8 cellular contexts compared by ENCODE assay signal in genomic region chr16:1333149-1333812, GRCh38. TPM values are rescaled to one million over a fixed set of nuclear protein-coding genes. Genes with fewer than 3 reads are reported as not detected.
A peak's percentile ranks its signal among the peaks of the same experiment; 100 is the strongest.
DNase-seq lines count a peak whose midpoint lies in the region; ATAC-seq and TF ChIP-seq lines count a peak whose summit lies in the region.

BAIAP3 (plus strand) TSS chr16:1333645; CDS start chr16:1338550, 4,905 bp downstream.

- DNase-seq in AG04449 (ENCODE audit: low read depth, low spot score) (no peak), progenitor cell of endocrine pancreas (ENCODE audit: low spot score, unreplicated experiment) (no peak)
- peak; percentile 35 for DNase-seq in activated T-cell treated with anti-CD3 and anti-CD28 coated beads, Interleukin-2, amount 50 U/mL, for 4 hours

- H3K27ac ChIP-seq in HUES48 (ENCODE audit: low read depth, low read length) = no peak within 1 kb of the TSS
- H3K27ac ChIP-seq in gastroesophageal sphincter = peak within 1 kb of the TSS in 1 of 4 donors; percentile 45

- POLR2A ChIA-PET in AG04449 (lab: Yijun Ruan, JAX) = no interaction called here

- no CpG with 5 or more reads among the region's 83 CpGs for WGBS in gastroesophageal sphincter (ENCODE audit: low coverage in 1 of 2), 2 donors

- H3K4me1 Mint-ChIP-seq in activated T-cell treated with anti-CD3 and anti-CD28 coated beads, Interleukin-2, amount 50 U/mL, for 4 hours (ENCODE audit: low read depth) = peaks cover 16% of the 10 kb centered on the region
- peaks cover 10% of the 10 kb centered on the region for H3K4me1 Mint-ChIP-seq in progenitor cell of endocrine pancreas (ENCODE audit: low read depth)

- H3K27me3 ChIP-seq in HUES48 (ENCODE audit: control insufficient read depth, insufficient read depth, low read length) (peaks cover 48% of the 10 kb centered on the region), gastroesophageal sphincter (peaks cover 80% of the 10 kb centered on the region)

- no peaks in the 10 kb centered on the region for H3K9me3 Mint-ChIP-seq in activated T-cell treated with anti-CD3 and anti-CD28 coated beads, Interleukin-2, amount 50 U/mL, for 4 hours
- no peaks in the 10 kb centered on the region for H3K9me3 Mint-ChIP-seq in progenitor cell of endocrine pancreas (ENCODE audit: low read depth)

- H3K9me3 ChIP-seq in HUES48 (ENCODE audit: control insufficient read depth, insufficient read depth, low read length) (no peaks in the 10 kb centered on the region), gastroesophageal sphincter (peaks cover 0 to 10% (median 0%) of the 10 kb centered on the region in 3 donors)

- no peak for TF ChIP-seq POLR2A in gastroesophageal sphincter (IDR thresholded peaks at IDR 0.05)

- H3K4me1 ChIP-seq in HUES48 (ENCODE audit: control insufficient read depth, insufficient read depth, low read length) = peaks cover 11% of the 10 kb centered on the region; the same call in 1 of the 2 replicates
- peaks cover 0 to 37% (median 26%) of the 10 kb centered on the region in 3 donors for H3K4me1 ChIP-seq in gastroesophageal sphincter

- no peak for TF ChIP-seq EP300 in gastroesophageal sphincter (IDR thresholded peaks at IDR 0.05)

- no peak for TF ChIP-seq CTCF in AG04449 (IDR thresholded peaks at IDR 0.05; ENCODE audit: insufficient read depth, low read length, missing control alignments)
- no peak for TF ChIP-seq CTCF in gastroesophageal sphincter (IDR thresholded peaks at IDR 0.05)
- TF ChIP-seq CTCF in progenitor cell of endocrine pancreas (IDR thresholded peaks at IDR 0.05; ENCODE audit: unreplicated experiment) = no peak

- H3K36me3 Mint-ChIP-seq in activated T-cell treated with anti-CD3 and anti-CD28 coated beads, Interleukin-2, amount 50 U/mL, for 4 hours (ENCODE audit: insufficient read depth) = no peaks in the 10 kb centered on the region
- no peaks in the 10 kb centered on the region for H3K36me3 Mint-ChIP-seq in progenitor cell of endocrine pancreas (ENCODE audit: insufficient read depth)

- no peak within 1 kb of the TSS for H3K9ac ChIP-seq in HUES48 (ENCODE audit: low read depth, low read length)

- peak within 1 kb of the TSS; percentile 12; the same call in 1 of the 2 replicates for H3K4me3 ChIP-seq in AG04449 (ENCODE audit: low read depth, low read length)
- peak within 1 kb of the TSS; percentile 54 for H3K4me3 ChIP-seq in HUES48 (ENCODE audit: low read depth, low read length)
- H3K4me3 ChIP-seq in gastroesophageal sphincter = peak within 1 kb of the TSS in 1 of 2 donors; percentile 49

- CTCF ChIA-PET in AG04449 (lab: Yijun Ruan, JAX) = interaction anchor here (0.9 kb wide), 1 partner anchor 10 kb away, joined by 3 read pairs; no protein-coding TSS in a partner anchor

- H3K27ac Mint-ChIP-seq in progenitor cell of endocrine pancreas = peak within 1 kb of the TSS; percentile 59

- peak; percentile 72 to 77 for ATAC-seq in activated T-cell treated with anti-CD3 and anti-CD28 coated beads, Interleukin-2, amount 50 U/mL, for 4 hours
- ATAC-seq in gastroesophageal sphincter (peak; percentile 43), HG03565 (IDR thresholded peaks at IDR 0.05; ENCODE audit: unreplicated experiment) (no peak), HG02798 (IDR thresholded peaks at IDR 0.05; ENCODE audit: poor library complexity, unreplicated experiment) (no peak), HG03442 (IDR thresholded peaks at IDR 0.05; ENCODE audit: unreplicated experiment) (no peak)

- H3K36me3 ChIP-seq in HUES48 (ENCODE audit: control insufficient read depth, insufficient read depth, low read length) (no peaks in the 10 kb centered on the region), gastroesophageal sphincter (peaks cover 0 to under 1% of the 10 kb centered on the region in 2 donors)

- peak within 1 kb of the TSS; percentile 66 for H3K4me3 Mint-ChIP-seq in activated T-cell treated with anti-CD3 and anti-CD28 coated beads, Interleukin-2, amount 50 U/mL, for 4 hours
- peak within 1 kb of the TSS; percentile 50 for H3K4me3 Mint-ChIP-seq in progenitor cell of endocrine pancreas (ENCODE audit: low read depth)

- peaks cover 18% of the 10 kb centered on the region for H3K27me3 Mint-ChIP-seq in activated T-cell treated with anti-CD3 and anti-CD28 coated beads, Interleukin-2, amount 50 U/mL, for 4 hours (ENCODE audit: low read depth)
- H3K27me3 Mint-ChIP-seq in progenitor cell of endocrine pancreas = peaks cover 27% of the 10 kb centered on the region

RNA-seq across cellular contexts. Expression of gene BAIAP3, which starts in this region (rescaled TPM):
- under 1 TPM; 0.08 to 0.24 (median 0.16) TPM for total RNA-seq in activated T-cell treated with anti-CD3 and anti-CD28 coated beads, Interleukin-2, amount 50 U/mL, for 4 hours
- total RNA-seq in gastroesophageal sphincter = 10 to 100 TPM in 1 of 4 donors, 1 to 10 TPM in 3; 1.1 to 14.2 (median 3.0) TPM
- total RNA-seq in progenitor cell of endocrine pancreas = 17.5 and 18.2 TPM in 2 replicates

Comparison
In these comparisons a context has a peak if more than half of its experiments do, and no peak if none do; other contexts are left out.
1. Peak in DNase-seq and ATAC-seq in activated T-cell treated with anti-CD3 and anti-CD28 coated beads, Interleukin-2, amount 50 U/mL, for 4 hours; RNA of the gene not detected or under 1 TPM.